ENCODE assay signal across 8 cellular contexts in genomic region chr1:37557402-37557801, GRCh38. TPM values are rescaled to one million over a fixed set of nuclear protein-coding genes. Genes with fewer than 3 reads are reported as not detected.
DNase-seq lines count a peak whose midpoint lies in the region; ATAC-seq and TF ChIP-seq lines count a peak whose summit lies in the region.

No MANE protein-coding gene starts in this region.

- H3K27ac Mint-ChIP-seq in WTC11, result no peak overlapping the region

- H3K27me3 ChIP-seq in gastroesophageal sphincter, result no peaks in the 10 kb centered on the region
- no peaks in the 10 kb centered on the region for H3K27me3 ChIP-seq in ovary

- no peaks in the 10 kb centered on the region; the same call in 1 of the 2 replicates for H3K27me3 Mint-ChIP-seq in WTC11 (ENCODE audit: low read depth)

- ATAC-seq in WTC11 (no peak), gastroesophageal sphincter (no peak)

- H3K9me3 ChIP-seq in gastroesophageal sphincter (no peaks in the 10 kb centered on the region), ovary (no peaks in the 10 kb centered on the region)

- intact Hi-C loops in ovary (cut with DNase I), result no loop called here

- CTCF ChIA-PET in AG04449 (lab: Yijun Ruan, JAX), result interaction anchor here (0.6 to 2.2 kb wide), 6 partner anchors 19 to 303 kb away, joined by 3 to 9 read pairs (median 6); partner anchors contain the start of genes MEAF6 and MTF1
- CTCF ChIA-PET in WTC11 (lab: Charles Lee), result interaction anchor here (0.9 to 1.8 kb wide), 5 partner anchors 45 to 302 kb away, joined by 3 to 7 read pairs (median 3); partner anchors contain the start of gene CDCA8

- TF ChIP-seq CTCF in AG04449 (IDR thresholded peaks at IDR 0.05; ENCODE audit: insufficient read depth, low read length, missing control alignments) (no peak), WTC11 (IDR thresholded peaks at IDR 0.05) (no peak), gastroesophageal sphincter (IDR thresholded peaks at IDR 0.05) (no peak), ovary (IDR thresholded peaks at IDR 0.05) (no peak)

- 66 to 70% methylated on average over 2 of the region's 3 CpGs for WGBS in gastroesophageal sphincter (ENCODE audit: low coverage in 1 of 2), 2 donors
- WGBS in ovary, 3 donors, result 70 to 80% (median 74%) methylated on average over 3 of the region's 3 CpGs

- H3K4me1 ChIP-seq in gastroesophageal sphincter (peaks cover 0 to 37% (median 19%) of the 10 kb centered on the region in 3 donors), ovary (ENCODE audit: insufficient read depth) (peaks cover 9% of the 10 kb centered on the region)

- H3K4me1 Mint-ChIP-seq in WTC11, result peaks cover 27% of the 10 kb centered on the region

- POLR2A ChIA-PET in AG04449 (lab: Yijun Ruan, JAX) (no interaction called here), WTC11 (lab: Charles Lee) (interaction anchor here (0.6 kb wide), 1 partner anchor 62 kb away, joined by 5 read pairs; no protein-coding TSS in a partner anchor)

- H3K36me3 ChIP-seq in gastroesophageal sphincter, result peaks cover 0 to 29% of the 10 kb centered on the region in 2 donors
- H3K36me3 ChIP-seq in ovary, result no peaks in the 10 kb centered on the region

- peak overlapping the region; percentile 85 for H3K4me3 Mint-ChIP-seq in WTC11

- H3K27ac ChIP-seq in gastroesophageal sphincter (peak overlapping the region in 3 of 4 donors; percentile 58 to 77 (median 65)), ovary (peak overlapping the region in 1 of 2 donors; percentile 53)

- TF ChIP-seq EP300 in gastroesophageal sphincter (IDR thresholded peaks at IDR 0.05) (no peak), ovary (IDR thresholded peaks at IDR 0.05) (no peak)

- no peak for TF ChIP-seq POLR2A in gastroesophageal sphincter (IDR thresholded peaks at IDR 0.05)
- TF ChIP-seq POLR2A in ovary (IDR thresholded peaks at IDR 0.05), result no peak

- H3K9me3 Mint-ChIP-seq in WTC11, result peaks cover 9% of the 10 kb centered on the region; the same call in 1 of the 2 replicates

- peaks cover 2% of the 10 kb centered on the region; the same call in 1 of the 2 replicates for H3K36me3 Mint-ChIP-seq in WTC11

- H3K4me3 ChIP-seq in AG04449 (ENCODE audit: low read depth, low read length) (peak overlapping the region; percentile 60), gastroesophageal sphincter (peak overlapping the region in 1 of 2 donors; percentile 50), ovary (peak overlapping the region; percentile 36)

- DNase-seq in AG04449 (ENCODE audit: low read depth, low spot score) (no peak), WTC11 (ENCODE audit: low spot score) (no peak), ovary (no peak), RPMI8226 (no peak), hypothalamus (lab: John Stamatoyannopoulos, UW) (no peak), DMS53 treated with DMSO at 0.1 percent for 48 hours (lab: John Stamatoyannopoulos, UW; ENCODE audit: unreplicated experiment) (no peak)
- no peak for DNase-seq in activated CD4-positive, alpha-beta T cell treated with anti-CD3 and anti-CD28 coated beads for 1 hour

TF ChIP-seq in WTC11, 78 proteins besides CTCF, POLR2A, EP300 and RAD21 (continues in another document):
- TF ChIP-seq, protein P1, sequence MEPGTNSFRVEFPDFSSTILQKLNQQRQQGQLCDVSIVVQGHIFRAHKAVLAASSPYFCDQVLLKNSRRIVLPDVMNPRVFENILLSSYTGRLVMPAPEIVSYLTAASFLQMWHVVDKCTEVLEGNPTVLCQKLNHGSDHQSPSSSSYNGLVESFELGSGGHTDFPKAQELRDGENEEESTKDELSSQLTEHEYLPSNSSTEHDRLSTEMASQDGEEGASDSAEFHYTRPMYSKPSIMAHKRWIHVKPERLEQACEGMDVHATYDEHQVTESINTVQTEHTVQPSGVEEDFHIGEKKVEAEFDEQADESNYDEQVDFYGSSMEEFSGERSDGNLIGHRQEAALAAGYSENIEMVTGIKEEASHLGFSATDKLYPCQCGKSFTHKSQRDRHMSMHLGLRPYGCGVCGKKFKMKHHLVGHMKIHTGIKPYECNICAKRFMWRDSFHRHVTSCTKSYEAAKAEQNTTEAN (CRISPR knock-in tag; IDR thresholded peaks at IDR 0.05), result no peak
- no peak for TF ChIP-seq ZNF121 (CRISPR knock-in tag; IDR thresholded peaks at IDR 0.05)
- TF ChIP-seq, protein P2, sequence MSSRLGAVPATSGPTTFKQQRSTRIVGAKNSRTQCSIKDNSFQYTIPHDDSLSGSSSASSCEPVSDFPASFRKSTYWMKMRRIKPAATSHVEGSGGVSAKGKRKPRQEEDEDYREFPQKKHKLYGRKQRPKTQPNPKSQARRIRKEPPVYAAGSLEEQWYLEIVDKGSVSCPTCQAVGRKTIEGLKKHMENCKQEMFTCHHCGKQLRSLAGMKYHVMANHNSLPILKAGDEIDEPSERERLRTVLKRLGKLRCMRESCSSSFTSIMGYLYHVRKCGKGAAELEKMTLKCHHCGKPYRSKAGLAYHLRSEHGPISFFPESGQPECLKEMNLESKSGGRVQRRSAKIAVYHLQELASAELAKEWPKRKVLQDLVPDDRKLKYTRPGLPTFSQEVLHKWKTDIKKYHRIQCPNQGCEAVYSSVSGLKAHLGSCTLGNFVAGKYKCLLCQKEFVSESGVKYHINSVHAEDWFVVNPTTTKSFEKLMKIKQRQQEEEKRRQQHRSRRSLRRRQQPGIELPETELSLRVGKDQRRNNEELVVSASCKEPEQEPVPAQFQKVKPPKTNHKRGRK (CRISPR knock-in tag; IDR thresholded peaks at IDR 0.05; ENCODE audit: borderline replicate concordance), result no peak
- no peak for TF ChIP-seq USF1 (CRISPR knock-in tag; IDR thresholded peaks at IDR 0.05)
- no peak for TF ChIP-seq ATF3 (CRISPR knock-in tag; conservative IDR thresholded peaks at IDR 0.05)
- TF ChIP-seq EMX1 (CRISPR knock-in tag; IDR thresholded peaks at IDR 0.05), result no peak
- TF ChIP-seq ZNF232 (CRISPR knock-in tag; IDR thresholded peaks at IDR 0.05), result no peak
- no peak for TF ChIP-seq NFATC4 (CRISPR knock-in tag; IDR thresholded peaks at IDR 0.05)
- no peak for TF ChIP-seq STAT6 (CRISPR knock-in tag; conservative IDR thresholded peaks at IDR 0.05; ENCODE audit: low read depth)
- TF ChIP-seq KAT7 (CRISPR knock-in tag; IDR thresholded peaks at IDR 0.05; ENCODE audit: borderline replicate concordance), result no peak
- TF ChIP-seq, protein P3, sequence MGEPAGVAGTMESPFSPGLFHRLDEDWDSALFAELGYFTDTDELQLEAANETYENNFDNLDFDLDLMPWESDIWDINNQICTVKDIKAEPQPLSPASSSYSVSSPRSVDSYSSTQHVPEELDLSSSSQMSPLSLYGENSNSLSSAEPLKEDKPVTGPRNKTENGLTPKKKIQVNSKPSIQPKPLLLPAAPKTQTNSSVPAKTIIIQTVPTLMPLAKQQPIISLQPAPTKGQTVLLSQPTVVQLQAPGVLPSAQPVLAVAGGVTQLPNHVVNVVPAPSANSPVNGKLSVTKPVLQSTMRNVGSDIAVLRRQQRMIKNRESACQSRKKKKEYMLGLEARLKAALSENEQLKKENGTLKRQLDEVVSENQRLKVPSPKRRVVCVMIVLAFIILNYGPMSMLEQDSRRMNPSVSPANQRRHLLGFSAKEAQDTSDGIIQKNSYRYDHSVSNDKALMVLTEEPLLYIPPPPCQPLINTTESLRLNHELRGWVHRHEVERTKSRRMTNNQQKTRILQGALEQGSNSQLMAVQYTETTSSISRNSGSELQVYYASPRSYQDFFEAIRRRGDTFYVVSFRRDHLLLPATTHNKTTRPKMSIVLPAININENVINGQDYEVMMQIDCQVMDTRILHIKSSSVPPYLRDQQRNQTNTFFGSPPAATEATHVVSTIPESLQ (CRISPR knock-in tag; IDR thresholded peaks at IDR 0.05), result no peak
- no peak for TF ChIP-seq NFYB (CRISPR knock-in tag; conservative IDR thresholded peaks at IDR 0.05; ENCODE audit: low read depth)

RNA-seq across cellular contexts. Expression of gene DNALI1, which starts 0.7 kb away (rescaled TPM):
- total RNA-seq in WTC11 (2021) (10.5 to 14.6 TPM (median 13.5 TPM) in 3 replicates), gastroesophageal sphincter (10 to 100 TPM; 10.2 to 15.7 (median 12.6) TPM), ovary (10 to 100 TPM; 13.0 to 37.6 (median 17.8) TPM)
- 10 to 100 TPM; 16.4 to 22.4 TPM for polyA plus RNA-seq in ovary

RNA-seq across cellular contexts. Expression of gene SNIP1, which starts 3.3 kb away (rescaled TPM):
- total RNA-seq in WTC11 (2021), result 18.3 to 19.7 TPM (median 19.1 TPM) in 3 replicates
- total RNA-seq in gastroesophageal sphincter, result 10 to 100 TPM; 10.3 to 17.8 (median 14.1) TPM
- total RNA-seq in ovary, result 10 to 100 TPM in 5 of 7 donors, 1 to 10 TPM in 2; 8.3 to 21.4 (median 16.5) TPM
- polyA plus RNA-seq in ovary, result 10 to 100 TPM in 1 of 2 donors, 1 to 10 TPM in 1; 6.5 to 16.6 TPM

RNA-seq across cellular contexts. Expression of gene GNL2, which starts 38.3 kb away (rescaled TPM):
- 72.3 to 92.8 TPM (median 75.9 TPM) in 3 replicates for total RNA-seq in WTC11 (2021)
- total RNA-seq in gastroesophageal sphincter, result 10 to 100 TPM; 26.7 to 43.2 (median 29.7) TPM
- total RNA-seq in ovary, result 10 to 100 TPM; 26.6 to 43.0 (median 31.7) TPM
- 10 to 100 TPM; 22.3 to 44.5 TPM for polyA plus RNA-seq in ovary

RNA-seq across cellular contexts. Expression of gene MEAF6, which starts 42.8 kb away (rescaled TPM):
- total RNA-seq in WTC11 (2021) (37.4 to 41.3 TPM (median 41.0 TPM) in 3 replicates), gastroesophageal sphincter (100 to 1,000 TPM in 2 of 4 donors, 10 to 100 TPM in 2; 89.7 to 129 (median 100) TPM), ovary (10 to 100 TPM; 38.7 to 71.3 (median 64.1) TPM)
- 100 to 1,000 TPM in 1 of 2 donors, 10 to 100 TPM in 1; 62.1 to 108 TPM for polyA plus RNA-seq in ovary
